Comparison of ENCODE assay signal across 25 cellular contexts in the genomic region with DNA sequence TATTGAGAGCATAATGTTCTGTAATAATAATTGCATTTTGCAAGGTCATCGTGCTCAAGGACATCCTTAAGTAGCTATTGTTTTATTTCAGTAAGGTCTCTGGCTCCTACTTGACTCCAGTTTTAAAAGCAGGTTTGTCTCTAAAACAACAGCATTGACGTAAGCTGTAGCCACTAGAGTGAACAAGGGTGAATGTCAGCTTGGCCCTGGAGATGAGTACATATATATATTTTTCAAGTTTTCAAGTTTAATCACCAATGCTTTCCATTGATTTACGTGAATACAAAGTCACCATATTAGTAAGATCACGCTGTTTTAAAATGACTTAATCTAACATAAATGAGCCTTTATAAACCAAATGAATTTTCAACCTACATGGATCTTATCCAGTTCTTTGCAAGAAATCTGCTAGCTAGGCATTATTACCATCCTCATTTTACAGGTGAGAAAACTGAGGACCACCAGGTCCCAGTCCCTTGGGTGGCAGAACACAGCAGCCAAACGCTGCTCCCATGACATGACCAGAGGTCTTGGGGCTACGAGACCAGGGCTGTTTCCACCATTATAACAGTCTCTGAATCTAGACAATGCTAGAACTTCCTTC.
"Had no signal": no experiment of that assay in that cellular context is flagged by ENCODE, and none has a peak within 500 bp of the region (broad histone marks: within the 10 kb centered on the region; RNA-seq: fewer than 3 reads in every experiment).

No MANE protein-coding gene starts in this region.

- H3K4me1 Mint-ChIP-seq: activated naive CD8-positive, alpha-beta T cell treated with anti-CD3 and anti-CD28 coated beads for 36 hours had no signal

- H3K4me3 ChIP-seq: SJCRH30, SK-N-MC had no signal

- H3K27me3 ChIP-seq: brain microvascular endothelial cell, SJCRH30 had no signal

- H3K27me3 Mint-ChIP-seq: activated naive CD8-positive, alpha-beta T cell treated with anti-CD3 and anti-CD28 coated beads for 36 hours had no signal

- H3K27ac ChIP-seq: brain microvascular endothelial cell, SJCRH30, SK-N-MC had no signal

- H3K9me3 Mint-ChIP-seq: activated CD4-positive, alpha-beta memory T cell treated with anti-CD3 and anti-CD28 coated beads for 36 hours; activated naive CD8-positive, alpha-beta T cell treated with anti-CD3 and anti-CD28 coated beads for 36 hours had no signal

- DNase-seq: activated CD4-positive, alpha-beta memory T cell treated with anti-CD3 and anti-CD28 coated beads for 36 hours; activated CD4-positive, alpha-beta T cell treated with anti-CD3 and anti-CD28 coated beads, Interleukin-2, amount 50 U/mL, for 1 hour; activated CD8-positive, alpha-beta memory T cell treated with anti-CD3 and anti-CD28 coated beads, Interleukin-2, amount 50 U/mL, for 4 hours; activated effector memory CD4-positive, alpha-beta T cell treated with anti-CD3 and anti-CD28 coated beads, Interleukin-2, amount 50 U/mL, for 16 hours; activated naive CD4-positive, alpha-beta T cell; activated naive CD4-positive, alpha-beta T cell treated with anti-CD3 and anti-CD28 coated beads, Interleukin-2, amount 50 U/mL, for 16 hours; activated naive CD8-positive, alpha-beta T cell treated with anti-CD3 and anti-CD28 coated beads for 36 hours; activated T-cell treated with anti-CD3 and anti-CD28 coated beads, Interleukin-2, amount 50 U/mL, for 48 hours; amniotic stem cell; aorta; brain microvascular endothelial cell; central memory CD4-positive, alpha-beta T cell; Karpas-422; KBM-7; NCI-H1105; NCI-H1417 treated with DMSO at 0.1 percent for 48 hours; NCI-H187 treated with DMSO at 0.1 percent for 48 hours; NCI-H2081; NCI-H345; NCI-H524 treated with DMSO at 0.1 percent for 48 hours; SHP77; SJCRH30; T1000 had no signal

- H3K27ac Mint-ChIP-seq: activated CD4-positive, alpha-beta memory T cell treated with anti-CD3 and anti-CD28 coated beads for 36 hours; activated naive CD8-positive, alpha-beta T cell treated with anti-CD3 and anti-CD28 coated beads for 36 hours had no signal

- H3K4me3 Mint-ChIP-seq: activated CD4-positive, alpha-beta memory T cell treated with anti-CD3 and anti-CD28 coated beads for 36 hours; activated naive CD8-positive, alpha-beta T cell treated with anti-CD3 and anti-CD28 coated beads for 36 hours had no signal

- ATAC-seq: Panc1 had no signal

- H3K36me3 Mint-ChIP-seq: activated CD4-positive, alpha-beta memory T cell treated with anti-CD3 and anti-CD28 coated beads for 36 hours; activated naive CD8-positive, alpha-beta T cell treated with anti-CD3 and anti-CD28 coated beads for 36 hours had no signal
